Comparison of ENCODE assay signal across 1 cellular context in the genomic region with DNA sequence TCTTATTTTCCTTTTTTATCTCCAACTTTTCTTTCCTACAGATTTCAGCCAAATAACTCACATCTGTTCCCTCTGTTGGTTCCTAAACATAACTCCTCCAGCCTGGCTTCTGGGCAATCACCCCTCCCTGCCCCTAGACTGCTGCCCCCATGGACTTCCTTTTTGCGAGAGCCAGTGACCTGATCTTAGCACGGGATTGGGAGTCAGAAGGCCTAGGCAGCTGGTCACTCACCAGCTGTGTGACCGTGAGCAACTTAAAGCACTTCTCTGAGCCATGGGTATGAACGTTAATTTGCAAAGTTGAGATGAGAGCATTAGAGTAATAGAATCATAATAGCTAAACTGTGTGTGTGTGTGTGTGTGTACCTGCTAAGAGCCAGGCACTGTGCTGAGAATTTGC.
A peak's percentile ranks its signal among the peaks of the same experiment; 100 is the strongest.
TF ChIP-seq lines count a peak whose summit lies in the region.

No MANE protein-coding gene starts in this region.

TF ChIP-seq in GM12878, 131 proteins besides CTCF, POLR2A, EP300 and RAD21:
- TF ChIP-seq NFYA (IDR thresholded peaks at IDR 0.05; ENCODE audit: borderline replicate concordance, low read depth, low read length) = no peak
- TF ChIP-seq, protein P1, sequence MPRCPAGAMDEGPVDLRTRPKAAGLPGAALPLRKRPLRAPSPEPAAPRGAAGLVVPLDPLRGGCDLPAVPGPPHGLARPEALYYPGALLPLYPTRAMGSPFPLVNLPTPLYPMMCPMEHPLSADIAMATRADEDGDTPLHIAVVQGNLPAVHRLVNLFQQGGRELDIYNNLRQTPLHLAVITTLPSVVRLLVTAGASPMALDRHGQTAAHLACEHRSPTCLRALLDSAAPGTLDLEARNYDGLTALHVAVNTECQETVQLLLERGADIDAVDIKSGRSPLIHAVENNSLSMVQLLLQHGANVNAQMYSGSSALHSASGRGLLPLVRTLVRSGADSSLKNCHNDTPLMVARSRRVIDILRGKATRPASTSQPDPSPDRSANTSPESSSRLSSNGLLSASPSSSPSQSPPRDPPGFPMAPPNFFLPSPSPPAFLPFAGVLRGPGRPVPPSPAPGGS (IDR thresholded peaks at IDR 0.05; ENCODE audit: borderline replicate concordance, insufficient read depth, low read depth, low read length, poor library complexity, severe bottlenecking) = peak; percentile 71
- TF ChIP-seq CEBPZ (IDR thresholded peaks at IDR 0.05; ENCODE audit: low read depth, low read length) = no peak
- no peak for TF ChIP-seq SMAD1 (IDR thresholded peaks at IDR 0.05; ENCODE audit: low read depth, partially characterized antibody)
- TF ChIP-seq, protein P2, sequence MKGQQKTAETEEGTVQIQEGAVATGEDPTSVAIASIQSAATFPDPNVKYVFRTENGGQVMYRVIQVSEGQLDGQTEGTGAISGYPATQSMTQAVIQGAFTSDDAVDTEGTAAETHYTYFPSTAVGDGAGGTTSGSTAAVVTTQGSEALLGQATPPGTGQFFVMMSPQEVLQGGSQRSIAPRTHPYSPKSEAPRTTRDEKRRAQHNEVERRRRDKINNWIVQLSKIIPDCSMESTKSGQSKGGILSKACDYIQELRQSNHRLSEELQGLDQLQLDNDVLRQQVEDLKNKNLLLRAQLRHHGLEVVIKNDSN (IDR thresholded peaks at IDR 0.05; ENCODE audit: borderline replicate concordance, extremely low read length, insufficient read depth, low read depth, low read length) = no peak
